In genomic region chr13:88000787-88001186, GRCh38 we compare ENCODE assay signal across 15 cellular contexts.
A peak's percentile ranks its signal among the peaks of the same experiment; 100 is the strongest.
DNase-seq lines count a peak whose midpoint lies in the region; ATAC-seq and TF ChIP-seq lines count a peak whose summit lies in the region.
"Had no signal": no experiment of that assay in that cellular context is flagged by ENCODE, and none has a peak within 500 bp of the region (broad histone marks: within the 10 kb centered on the region; RNA-seq: fewer than 3 reads in every experiment).

No MANE protein-coding gene starts in this region.

- no peak overlapping the region for H3K4me3 Mint-ChIP-seq in activated CD8-positive, alpha-beta T cell treated with anti-CD3 and anti-CD28 coated beads for 36 hours
- H3K4me3 Mint-ChIP-seq: HFFc6, IgD-negative memory B cell had no signal

- no CpG with 5 or more reads among the region's 2 CpGs for WGBS in neuronal stem cell (ENCODE audit: extremely low coverage in 2 of 2, insufficient read length in 2 of 2, insufficient replicate concordance in 1 of 2), 2 donors
- WGBS in aorta, 2 donors, result 89 to 97% methylated on average over 2 of the region's 2 CpGs

- no peak overlapping the region for H3K9ac ChIP-seq in neuronal stem cell (ENCODE audit: low read depth, low read length, poor library complexity)

- no peaks in the 10 kb centered on the region for H3K36me3 Mint-ChIP-seq in activated CD8-positive, alpha-beta T cell treated with anti-CD3 and anti-CD28 coated beads for 36 hours (ENCODE audit: low read depth)
- H3K36me3 Mint-ChIP-seq: IgD-negative memory B cell had no signal

- no peaks in the 10 kb centered on the region for H3K79me1 ChIP-seq in neuronal stem cell (ENCODE audit: low read depth, low read length)

- peak overlapping the region; percentile 4 for H3K14ac ChIP-seq in neuronal stem cell (ENCODE audit: low read length)

- H3K36me3 ChIP-seq in neuronal stem cell (replicated peaks in 1 of 2; ENCODE audit: control insufficient read depth in 2 of 2, insufficient read depth in 2 of 2, low read length in 2 of 2) (no peaks in the 10 kb centered on the region), aorta (ENCODE audit: control insufficient read depth in 1 of 2, insufficient read depth in 2 of 2, low read length in 1 of 2) (no peaks in the 10 kb centered on the region), BE2C (no peaks in the 10 kb centered on the region)

- no peaks in the 10 kb centered on the region for H3K27me3 Mint-ChIP-seq in activated CD8-positive, alpha-beta T cell treated with anti-CD3 and anti-CD28 coated beads for 36 hours
- H3K27me3 Mint-ChIP-seq: IgD-negative memory B cell had no signal

- no peak overlapping the region for H2BK5ac ChIP-seq in neuronal stem cell (ENCODE audit: low read length)

- no peak overlapping the region for H2BK15ac ChIP-seq in neuronal stem cell (ENCODE audit: low read length)

- intact Hi-C loops in aorta (cut with DNase I), result no loop called here
- intact Hi-C loops in activated CD8-positive, alpha-beta T cell treated with anti-CD3 and anti-CD28 coated beads for 36 hours (cut with micrococcal nuclease), result no loop called here

- H3K27me3 ChIP-seq in neuronal stem cell (ENCODE audit: control insufficient read depth in 3 of 3, insufficient read depth in 3 of 3, low read depth in 1 of 3, low read length in 3 of 3) (no peaks in the 10 kb centered on the region), aorta (ENCODE audit: control insufficient read depth in 1 of 2, insufficient read depth in 2 of 2, low read length in 1 of 2) (no peaks in the 10 kb centered on the region), BE2C (no peaks in the 10 kb centered on the region)

- H2AFZ ChIP-seq in neuronal stem cell (ENCODE audit: low read length), result peak overlapping the region; percentile 59

- H3K23ac ChIP-seq in neuronal stem cell (ENCODE audit: low read depth, low read length, poor library complexity), result no peak overlapping the region

- H3K4me1 Mint-ChIP-seq in activated CD8-positive, alpha-beta T cell treated with anti-CD3 and anti-CD28 coated beads for 36 hours (ENCODE audit: low read depth), result no peaks in the 10 kb centered on the region
- H3K4me1 Mint-ChIP-seq: IgD-negative memory B cell had no signal

- POLR2A ChIA-PET in activated CD8-positive, alpha-beta T cell treated with anti-CD3 and anti-CD28 coated beads for 36 hours (lab: Charles Lee), result no interaction called here

- peak; percentile 5 for DNase-seq in UCSD-AML1 (lab: John Stamatoyannopoulos, UW; ENCODE audit: unreplicated experiment)
- no peak for DNase-seq in neuronal stem cell (ENCODE audit: low spot score)
- no peak for DNase-seq in aorta
- DNase-seq in activated CD8-positive, alpha-beta T cell treated with anti-CD3 and anti-CD28 coated beads for 36 hours, result no peak
- no peak for DNase-seq in BE2C
- DNase-seq in NCI-H524 (lab: John Stamatoyannopoulos, UW), result no peak
- DNase-seq: DND-41, HFFc6, NCI-H1105, NCI-H1694, NCI-H774, SIG-M5 had no signal

- no peak overlapping the region for H3K27ac Mint-ChIP-seq in activated CD8-positive, alpha-beta T cell treated with anti-CD3 and anti-CD28 coated beads for 36 hours
- H3K27ac Mint-ChIP-seq: HFFc6, IgD-negative memory B cell had no signal

- no peak for TF ChIP-seq CTCF in activated CD8-positive, alpha-beta T cell treated with anti-CD3 and anti-CD28 coated beads for 36 hours (IDR thresholded peaks at IDR 0.05)
- no peak for TF ChIP-seq CTCF in BE2C (IDR thresholded peaks at IDR 0.05; ENCODE audit: low read depth, low read length)

- no peak overlapping the region for H2BK120ac ChIP-seq in neuronal stem cell (ENCODE audit: low read depth, low read length)

- H4K8ac ChIP-seq in neuronal stem cell (ENCODE audit: low read depth, low read length), result no peak overlapping the region

- TF ChIP-seq EP300 in Ishikawa (IDR thresholded peaks at IDR 0.05; ENCODE audit: borderline replicate concordance), result peak; percentile 37; the same call in 1 of the 2 replicates

- CTCF ChIA-PET in activated CD8-positive, alpha-beta T cell treated with anti-CD3 and anti-CD28 coated beads for 36 hours (lab: Charles Lee), result no interaction called here

- H3K9me3 ChIP-seq in neuronal stem cell (replicated peaks in 1 of 2; ENCODE audit: control insufficient read depth in 2 of 2, insufficient read depth in 1 of 2, low read depth in 1 of 2, low read length in 2 of 2), result peaks cover 0 to 6% of the 10 kb centered on the region in 2 donors
- no peaks in the 10 kb centered on the region for H3K9me3 ChIP-seq in aorta (ENCODE audit: control insufficient read depth, low read length)
- no peaks in the 10 kb centered on the region for H3K9me3 ChIP-seq in BE2C

- H3K4ac ChIP-seq in neuronal stem cell (ENCODE audit: low read length), result no peak overlapping the region

- no peak overlapping the region for H3K18ac ChIP-seq in neuronal stem cell (ENCODE audit: low read length)

- ATAC-seq in aorta (ENCODE audit: low FRiP score), result peak; percentile 26
- ATAC-seq in activated CD8-positive, alpha-beta T cell treated with anti-CD3 and anti-CD28 coated beads for 36 hours, result no peak

- H3K4me2 ChIP-seq in neuronal stem cell (ENCODE audit: insufficient read depth, low read length, poor library complexity, severe bottlenecking), result no peak overlapping the region

- no peak for TF ChIP-seq RAD21 in Ishikawa (IDR thresholded peaks at IDR 0.05; ENCODE audit: low read depth)

- H3K4me3 ChIP-seq in neuronal stem cell (ENCODE audit: low read length in 2 of 2), result no peak overlapping the region
- H3K4me3 ChIP-seq in aorta (ENCODE audit: low read length in 2 of 2), result no peak overlapping the region
- no peak overlapping the region for H3K4me3 ChIP-seq in BE2C (ENCODE audit: low read depth, low read length)

- H2BK12ac ChIP-seq in neuronal stem cell (ENCODE audit: low read length), result no peak overlapping the region

- H3K27ac ChIP-seq in neuronal stem cell (replicated peaks; ENCODE audit: low read length) (no peak overlapping the region), aorta (ENCODE audit: low read depth in 1 of 2, low read length in 2 of 2) (no peak overlapping the region)
- H3K27ac ChIP-seq: C4-2B had no signal

- peaks cover 2% of the 10 kb centered on the region for H3K9me3 Mint-ChIP-seq in activated CD8-positive, alpha-beta T cell treated with anti-CD3 and anti-CD28 coated beads for 36 hours

- peaks cover 0 to 1% of the 10 kb centered on the region in 2 donors for H3K4me1 ChIP-seq in neuronal stem cell (ENCODE audit: control insufficient read depth in 2 of 2, insufficient read depth in 1 of 2, low read depth in 1 of 2, low read length in 2 of 2)
- H3K4me1 ChIP-seq in aorta (ENCODE audit: control insufficient read depth in 1 of 2, insufficient read depth in 2 of 2, low read length in 2 of 2), result no peaks in the 10 kb centered on the region
- no peaks in the 10 kb centered on the region for H3K4me1 ChIP-seq in BE2C

- H2AK5ac ChIP-seq in neuronal stem cell (ENCODE audit: low read depth, low read length), result no peak overlapping the region

- no peak overlapping the region for H4K91ac ChIP-seq in neuronal stem cell (ENCODE audit: low read depth, low read length, poor library complexity)

TF ChIP-seq in Ishikawa, 13 proteins besides CTCF, POLR2A, EP300 and RAD21:
- TF ChIP-seq TEAD4 (IDR thresholded peaks at IDR 0.05), result peak; percentile 46; the same call in 1 of the 2 replicates
- TF ChIP-seq TAF1 (IDR thresholded peaks at IDR 0.05; ENCODE audit: low read depth), result no peak
- TF ChIP-seq EGR1 (IDR thresholded peaks at IDR 0.05), result no peak
- 0 out of 2 replicates have a peak, but pooled peaks have one; percentile 45 for TF ChIP-seq TCF12 (IDR thresholded peaks at IDR 0.05; ENCODE audit: low read depth)
- no peak for TF ChIP-seq USF1 (IDR thresholded peaks at IDR 0.05)
- peak; percentile 65 for TF ChIP-seq YY1 (IDR thresholded peaks at IDR 0.05; ENCODE audit: low read depth)
- TF ChIP-seq REST (IDR thresholded peaks at IDR 0.05; ENCODE audit: low read depth), result peak; percentile 67
- TF ChIP-seq FOXM1 (IDR thresholded peaks at IDR 0.05; ENCODE audit: borderline replicate concordance, low read depth), result no peak
- no peak for TF ChIP-seq CREB1 (IDR thresholded peaks at IDR 0.05; ENCODE audit: low read depth)
- no peak for TF ChIP-seq MAX (IDR thresholded peaks at IDR 0.05)
- TF ChIP-seq ZBTB7A (IDR thresholded peaks at IDR 0.05; ENCODE audit: low read depth), result no peak
- no peak for TF ChIP-seq CEBPB (IDR thresholded peaks at IDR 0.05)
- no peak for TF ChIP-seq NFIC (IDR thresholded peaks at IDR 0.05)
